In the genomic region with DNA sequence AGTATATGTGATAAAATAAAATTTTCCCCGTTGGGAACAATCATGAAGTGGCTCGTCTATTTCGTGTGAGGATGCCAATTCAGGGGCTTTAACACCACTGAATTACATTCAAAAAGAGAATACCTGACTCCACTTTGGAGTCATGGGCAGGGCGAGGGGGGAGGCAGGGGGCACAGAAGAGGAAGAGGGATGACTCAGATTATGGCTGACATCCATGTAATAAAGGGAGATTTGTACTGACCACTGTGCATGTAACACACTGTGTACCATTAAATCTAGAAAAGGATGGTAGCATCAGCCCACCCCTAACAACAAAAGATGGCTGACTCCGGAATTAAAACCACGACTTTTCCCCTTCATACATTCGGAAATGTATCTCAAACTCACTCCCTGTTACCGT, we compare ENCODE assay signal across 8 cellular contexts. TPM values are rescaled to one million over a fixed set of nuclear protein-coding genes. Genes with fewer than 3 reads are reported as not detected.
DNase-seq lines count a peak whose midpoint lies in the region; ATAC-seq and TF ChIP-seq lines count a peak whose summit lies in the region.

No MANE protein-coding gene starts in this region.

- H3K9me3 ChIP-seq in Caco-2: no peaks in the 10 kb centered on the region

- no peaks in the 10 kb centered on the region for H3K36me3 ChIP-seq in Caco-2 (ENCODE audit: control insufficient read depth, insufficient read depth, low read length)

- TF ChIP-seq CTCF in Caco-2 (IDR thresholded peaks at IDR 0.05; ENCODE audit: insufficient read depth in 1 of 2, low read depth in 1 of 2, low read length in 1 of 2, severe bottlenecking in 1 of 2, unreplicated experiment in 1 of 2) (no peak), LNCaP clone FGC (IDR thresholded peaks at IDR 0.05; ENCODE audit: control insufficient read depth, extremely low read depth, insufficient read depth) (no peak), nephron progenitor cell (IDR thresholded peaks at IDR 0.05) (no peak)

- BruUV-seq in Caco-2 (replicated peaks; lab: Mats Ljungman, UMichigan): TSS peak; percentile 19

- H3K36me3 Mint-ChIP-seq in Caco-2 (ENCODE audit: insufficient read depth, unreplicated experiment) (peaks cover 10% of the 10 kb centered on the region), nephron progenitor cell (ENCODE audit: low read depth) (no peaks in the 10 kb centered on the region)

- ATAC-seq in HG03025 (IDR thresholded peaks at IDR 0.05; ENCODE audit: low FRiP score, unreplicated experiment) (no peak), GM21528 (IDR thresholded peaks at IDR 0.05; ENCODE audit: low FRiP score, unreplicated experiment) (no peak)

- no peaks in the 10 kb centered on the region for H3K9me3 Mint-ChIP-seq in Caco-2 (ENCODE audit: unreplicated experiment)
- peaks cover 61% of the 10 kb centered on the region for H3K9me3 Mint-ChIP-seq in nephron progenitor cell

- POLR2A ChIA-PET in Caco-2 (lab: Charles Lee): no interaction called here

- CTCF ChIA-PET in Caco-2 (lab: Charles Lee): interaction anchor here (1.5 kb wide), 1 partner anchor 39 kb away, joined by 15 read pairs; no protein-coding TSS in a partner anchor

- H3K27ac Mint-ChIP-seq in Caco-2 (ENCODE audit: unreplicated experiment) (no peak overlapping the region), nephron progenitor cell (no peak overlapping the region)

- peaks cover 9% of the 10 kb centered on the region; the same call in 1 of the 2 replicates for H3K4me1 ChIP-seq in Caco-2

- H3K27me3 Mint-ChIP-seq in Caco-2 (ENCODE audit: insufficient read depth, unreplicated experiment) (no peaks in the 10 kb centered on the region), nephron progenitor cell (ENCODE audit: low read depth, poor library complexity) (peaks cover 41% of the 10 kb centered on the region)

- intact Hi-C loops in Caco-2 (cut with micrococcal nuclease; ENCODE audit: unreplicated experiment): loop anchor here (5.0 kb wide), 1 partner anchor 220 kb away; no protein-coding TSS in a partner anchor

- H3K27me3 ChIP-seq in Caco-2 (replicated peaks; ENCODE audit: control insufficient read depth, insufficient read depth, low read length): no peaks in the 10 kb centered on the region

- DNase-seq in Caco-2 (no peak), LNCaP clone FGC (ENCODE audit: low read depth) (no peak), caudate nucleus (lab: John Stamatoyannopoulos, UW) (no peak), nephron progenitor cell (no peak), ecto neural progenitor cell (ENCODE audit: low spot score) (no peak)
- no peak for DNase-seq in activated effector memory CD4-positive, alpha-beta T cell treated with anti-CD3 and anti-CD28 coated beads, Interleukin-2, amount 50 U/mL, for 16 hours

- H3K4me3 Mint-ChIP-seq in Caco-2 (ENCODE audit: unreplicated experiment) (peak overlapping the region; percentile 85), nephron progenitor cell (peak overlapping the region; percentile 87)

- no peaks in the 10 kb centered on the region for H3K4me1 Mint-ChIP-seq in Caco-2 (ENCODE audit: low read depth, unreplicated experiment)
- peaks cover 4% of the 10 kb centered on the region for H3K4me1 Mint-ChIP-seq in nephron progenitor cell

- H3K4me3 ChIP-seq in Caco-2 (ENCODE audit: low read depth, low read length): peak overlapping the region; percentile 83
- peak overlapping the region; percentile 65 for H3K4me3 ChIP-seq in LNCaP clone FGC (ENCODE audit: low read depth, low read length)

- peak overlapping the region; percentile 52 for H3K27ac ChIP-seq in caudate nucleus (ENCODE audit: low read depth, low read length)

RNA-seq across cellular contexts. Expression of a gene that starts 1.3 kb away (rescaled TPM):
- 20.1 and 21.3 TPM in 2 replicates for total RNA-seq in Caco-2 (2022)
